8 cellular contexts compared by ENCODE assay signal in the genomic region with DNA sequence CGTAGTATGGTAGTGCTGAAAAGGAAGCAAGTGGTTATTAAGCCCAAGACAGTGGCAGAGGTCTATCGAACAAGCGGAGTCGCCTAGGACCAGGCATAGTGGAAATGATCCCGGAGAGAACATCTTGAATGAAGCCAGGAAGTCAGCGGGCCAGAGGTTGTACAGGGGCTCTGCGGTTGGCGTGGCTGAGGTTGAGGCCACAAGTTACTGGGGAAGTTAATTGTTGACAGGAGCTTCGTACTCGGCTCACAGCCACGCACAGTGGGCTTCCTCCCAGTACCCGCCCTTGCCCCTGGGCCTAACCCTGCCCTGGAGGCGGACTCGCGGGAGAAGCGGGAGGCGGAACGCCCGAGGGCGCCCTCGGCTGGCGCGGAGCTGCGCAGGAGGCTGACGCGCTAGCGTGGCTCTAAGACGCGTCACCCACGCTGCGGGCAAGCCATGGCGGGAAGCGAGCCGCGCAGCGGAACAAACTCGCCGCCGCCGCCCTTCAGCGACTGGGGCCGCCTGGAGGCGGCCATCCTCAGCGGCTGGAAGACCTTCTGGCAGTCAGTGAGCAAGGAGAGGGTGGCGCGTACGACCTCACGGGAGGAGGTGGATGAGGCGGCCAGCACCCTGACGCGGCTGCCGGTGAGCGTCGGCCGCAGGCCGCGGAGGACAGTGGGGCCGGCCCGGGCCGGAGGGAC. TPM values are rescaled to one million over a fixed set of nuclear protein-coding genes. Genes with fewer than 3 reads are reported as not detected.
DNase-seq lines count a peak whose midpoint lies in the region; ATAC-seq and TF ChIP-seq lines count a peak whose summit lies in the region.

A gene with protein sequence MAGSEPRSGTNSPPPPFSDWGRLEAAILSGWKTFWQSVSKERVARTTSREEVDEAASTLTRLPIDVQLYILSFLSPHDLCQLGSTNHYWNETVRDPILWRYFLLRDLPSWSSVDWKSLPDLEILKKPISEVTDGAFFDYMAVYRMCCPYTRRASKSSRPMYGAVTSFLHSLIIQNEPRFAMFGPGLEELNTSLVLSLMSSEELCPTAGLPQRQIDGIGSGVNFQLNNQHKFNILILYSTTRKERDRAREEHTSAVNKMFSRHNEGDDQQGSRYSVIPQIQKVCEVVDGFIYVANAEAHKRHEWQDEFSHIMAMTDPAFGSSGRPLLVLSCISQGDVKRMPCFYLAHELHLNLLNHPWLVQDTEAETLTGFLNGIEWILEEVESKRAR (plus strand): TSS at position 410 of the 683 bp plus-strand sequence. CDS start 29 bp downstream, at position 439.

- H3K27me3 ChIP-seq in right atrium auricular region, result no peaks in the 10 kb centered on the region
- no peaks in the 10 kb centered on the region for H3K27me3 ChIP-seq in aorta (ENCODE audit: control insufficient read depth in 1 of 2, insufficient read depth in 2 of 2, low read length in 1 of 2)

- peak within 1 kb of the TSS; percentile 94 for H3K4me3 Mint-ChIP-seq in T-helper 17 cell

- H3K4me1 Mint-ChIP-seq in T-helper 17 cell, result peaks cover 17% of the 10 kb centered on the region

- peak; percentile 50 to 71 for TF ChIP-seq CTCF in right atrium auricular region (IDR thresholded peaks at IDR 0.05)

- no peaks in the 10 kb centered on the region for H3K27me3 Mint-ChIP-seq in T-helper 17 cell

- peak within 1 kb of the TSS; percentile 58 to 85 for H3K4me3 ChIP-seq in right atrium auricular region
- peak within 1 kb of the TSS; percentile 74 to 86 for H3K4me3 ChIP-seq in aorta (ENCODE audit: low read length in 2 of 2)

- H3K9me3 ChIP-seq in T-helper 17 cell (ENCODE audit: control insufficient read depth, low read length, poor library complexity, severe bottlenecking) (no peaks in the 10 kb centered on the region), right atrium auricular region (no peaks in the 10 kb centered on the region), aorta (ENCODE audit: control insufficient read depth, low read length) (no peaks in the 10 kb centered on the region)

- H3K4me1 ChIP-seq in right atrium auricular region (peaks cover 0 to 7% of the 10 kb centered on the region in 2 donors), aorta (ENCODE audit: control insufficient read depth in 1 of 2, insufficient read depth in 2 of 2, low read length in 2 of 2) (no peaks in the 10 kb centered on the region)

- peak within 1 kb of the TSS; percentile 91 to 96 for H3K27ac ChIP-seq in right atrium auricular region
- peak within 1 kb of the TSS; percentile 51 to 99 for H3K27ac ChIP-seq in aorta (ENCODE audit: low read depth in 1 of 2, low read length in 2 of 2)

- 0% methylated on average over 60 of the region's 60 CpGs for WGBS in aorta, 2 donors

- peak within 1 kb of the TSS; percentile 98 for H3K27ac Mint-ChIP-seq in T-helper 17 cell

- intact Hi-C loops in aorta (cut with DNase I), result loop anchor here (1.0 to 10.0 kb wide), 4 partner anchors 54 to 130 kb away; no protein-coding TSS in a partner anchor

- ATAC-seq in GM18498 (IDR thresholded peaks at IDR 0.05; ENCODE audit: unreplicated experiment) (peak; percentile 96), HG02870 (IDR thresholded peaks at IDR 0.05; ENCODE audit: unreplicated experiment) (peak; percentile 93), T-helper 17 cell (peak; percentile 94), aorta (ENCODE audit: low FRiP score) (peak; percentile 99)

- H3K36me3 ChIP-seq in right atrium auricular region (peaks cover 10% of the 10 kb centered on the region), aorta (ENCODE audit: control insufficient read depth in 1 of 2, insufficient read depth in 2 of 2, low read length in 1 of 2) (no peaks in the 10 kb centered on the region)

- DNase-seq in NCI-H146 treated with DMSO at 0.1 percent for 48 hours (lab: John Stamatoyannopoulos, UW; ENCODE audit: unreplicated experiment) (peak; percentile 48), T-helper 17 cell (peak; percentile 79 to 83 (median 83)), amygdala (lab: John Stamatoyannopoulos, UW) (peak in 55 of 56 donors; percentile 26 to 86 (median 67)), right atrium auricular region (ENCODE audit: low spot score) (peak; percentile 88), renal cortical epithelial cell (ENCODE audit: low read depth) (peak; percentile 83), aorta (peak; percentile 94 to 96)

- H3K36me3 Mint-ChIP-seq in T-helper 17 cell (ENCODE audit: low read depth), result no peaks in the 10 kb centered on the region

RNA-seq across cellular contexts. Expression of the gene that starts here (rescaled TPM):
- total RNA-seq in T-helper 17 cell (10 to 100 TPM; 10.5 to 10.8 TPM), right atrium auricular region (1 to 10 TPM; 2.8 to 5.4 TPM), renal cortical epithelial cell (11.1 and 18.6 TPM in 2 replicates), aorta (10 to 100 TPM; 10.2 to 11.5 TPM)
- polyA plus RNA-seq in aorta, result 10 to 100 TPM; 12.9 to 19.5 TPM

Comparison
In these comparisons a context has a peak if more than half of its experiments do, and no peak if none do; other contexts are left out.
1. Peak in every context shown above with its lines: DNase-seq, ATAC-seq, H3K4me3 ChIP-seq and H3K27ac ChIP-seq.